2 cellular contexts compared by ENCODE assay signal in the genomic region with DNA sequence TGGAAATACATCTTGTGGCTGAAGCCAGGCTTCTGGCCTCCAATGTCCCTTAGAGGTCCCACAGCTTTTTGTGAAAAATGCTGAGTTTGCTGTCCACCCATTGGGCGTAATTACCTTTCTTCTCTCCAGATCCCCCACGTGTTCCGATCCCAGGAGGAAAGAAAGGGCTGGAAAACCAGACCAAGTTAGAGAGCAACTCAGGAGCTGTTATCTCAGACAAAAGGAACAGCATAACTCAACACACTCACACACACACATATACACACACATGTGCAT.
TF ChIP-seq lines count a peak whose summit lies in the region.

No MANE protein-coding gene starts in this region.

TF ChIP-seq in A549, 52 proteins besides CTCF, POLR2A, EP300 and RAD21 (continued from another document):
- TF ChIP-seq ESRRA (IDR thresholded peaks at IDR 0.05; ENCODE audit: borderline replicate concordance, low read length) = no peak

TF ChIP-seq in IMR-90, 13 proteins besides CTCF, POLR2A, EP300 and RAD21 (continued from another document):
- TF ChIP-seq NFE2L2 (IDR thresholded peaks at IDR 0.05; ENCODE audit: low read depth, low read length) = no peak
- TF ChIP-seq SMC3 (IDR thresholded peaks at IDR 0.05; ENCODE audit: low read depth, low read length) = no peak
